28 cellular contexts compared by ENCODE assay signal in the genomic region with DNA sequence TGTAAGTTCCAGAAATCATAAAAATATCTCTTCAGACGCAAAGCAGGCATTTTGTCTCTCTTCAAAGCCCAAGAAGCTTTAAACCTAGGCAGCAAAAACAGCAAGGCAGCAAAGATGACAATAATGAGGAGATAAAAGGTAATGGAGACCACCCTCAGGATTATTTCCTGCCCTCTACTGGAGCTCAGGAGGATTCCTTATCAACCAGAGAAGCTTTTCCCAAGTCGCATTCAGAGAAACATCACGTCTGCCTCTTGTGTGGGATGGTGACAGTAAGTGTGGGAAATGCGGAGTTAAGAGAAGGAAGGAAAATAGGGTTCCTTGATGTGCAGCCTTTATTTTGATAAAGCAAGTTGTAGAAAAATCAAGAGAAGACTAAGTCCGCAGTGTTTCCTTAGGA.
"Had no signal": no experiment of that assay in that cellular context is flagged by ENCODE, and none has a peak within 500 bp of the region (broad histone marks: within the 10 kb centered on the region; RNA-seq: fewer than 3 reads in every experiment).

No MANE protein-coding gene starts in this region.

- FAIRE-seq: bronchial epithelial cell had no signal

- H3K4me3 ChIP-seq: body of pancreas, Peyer's patch, SJCRH30 had no signal

- H3K4me2 ChIP-seq: SK-N-SH had no signal

- H3K9ac ChIP-seq: SK-N-SH had no signal

- H3K27ac ChIP-seq: body of pancreas, Peyer's patch, RWPE1, SJCRH30, WERI-Rb-1 had no signal

- DNase-seq: activated CD4-positive, alpha-beta T cell treated with anti-CD3 and anti-CD28 coated beads for 4 hours; activated CD4-positive, alpha-beta T cell treated with anti-CD3 and anti-CD28 coated beads, Interleukin-2, amount 50 U/mL, for 4 hours; activated CD8-positive, alpha-beta memory T cell treated with anti-CD3 and anti-CD28 coated beads, Interleukin-2, amount 50 U/mL, for 48 hours; activated CD8-positive, alpha-beta T cell treated with anti-CD3 and anti-CD28 coated beads, Interleukin-2, amount 10 ng/mL, durations not matched to agents 7 days and 5 days; activated effector memory CD4-positive, alpha-beta T cell treated with Interleukin-2 at 50 U/mL for 16 hours; activated naive CD4-positive, alpha-beta T cell; activated T-cell treated with anti-CD3 and anti-CD28 coated beads, Interleukin-2, amount 50 U/mL, for 1 hour; aorta; body of pancreas; central memory CD4-positive, alpha-beta T cell; KG1; NCI-H1048; NCI-H1930; NCI-H2171; NCI-H2227 treated with DMSO at 0.1 percent for 48 hours; NCI-H446 treated with DMSO at 0.1 percent for 48 hours; NCI-H524 treated with DMSO at 0.1 percent for 48 hours; NCI-H748 treated with DMSO at 0.1 percent for 48 hours; OCI-M1; Peyer's patch; Right ventricle myocardium superior; SJCRH30; SK-N-SH; T-helper 1 cell; WERI-Rb-1 had no signal

- H3K27me3 ChIP-seq: body of pancreas, Peyer's patch, SJCRH30 had no signal

- H3K4me1 ChIP-seq: body of pancreas, Peyer's patch, SJCRH30 had no signal

- ATAC-seq: activated CD4-positive, CD25-positive, alpha-beta regulatory T cell treated with anti-CD3 and anti-CD28 coated beads, Interleukin-2, amount 50 U/mL, for 24 hours; activated CD8-positive, alpha-beta T cell treated with anti-CD3 and anti-CD28 coated beads, Interleukin-2, amount 10 ng/mL, durations not matched to agents 7 days and 5 days; body of pancreas had no signal

- H3K36me3 ChIP-seq: Peyer's patch, SJCRH30, WERI-Rb-1 had no signal

- H3K9me3 ChIP-seq: body of pancreas, Peyer's patch, SJCRH30, SK-N-SH had no signal
